ENCODE assay signal across 8 cellular contexts in genomic region chr6:79076160-79076559, GRCh38. TPM values are rescaled to one million over a fixed set of nuclear protein-coding genes. Genes with fewer than 3 reads are reported as not detected.
A peak's percentile ranks its signal among the peaks of the same experiment; 100 is the strongest.
DNase-seq lines count a peak whose midpoint lies in the region; ATAC-seq and TF ChIP-seq lines count a peak whose summit lies in the region.

No MANE protein-coding gene starts in this region.

- H3K79me2 ChIP-seq in DND-41 (ENCODE audit: insufficient read depth, low read length): peaks cover 71% of the 10 kb centered on the region

- H3K27ac Mint-ChIP-seq in brain: peak overlapping the region; percentile 94 to 99 (median 97)
- peak overlapping the region; percentile 84 for H3K27ac Mint-ChIP-seq in memory B cell

- H4K20me1 ChIP-seq in DND-41 (ENCODE audit: insufficient read depth, low read length): peaks cover 29% of the 10 kb centered on the region; the same call in 1 of the 2 replicates

- H3K9me3 ChIP-seq in DND-41 (ENCODE audit: insufficient read depth, low read length, severe bottlenecking) (no peaks in the 10 kb centered on the region), MG63 (no peaks in the 10 kb centered on the region; the same call in 1 of the 2 replicates), vagina (no peaks in the 10 kb centered on the region)

- DNase-seq in DND-41 (no peak), MG63 (no peak), memory B cell (ENCODE audit: low spot score in 2 of 2) (no peak), vagina (ENCODE audit: extremely low spot score in 2 of 2) (no peak), NCI-H2029 (lab: John Stamatoyannopoulos, UW) (no peak)

- H3K27me3 Mint-ChIP-seq in brain (peaks cover 10% of the 10 kb centered on the region), memory B cell (no peaks in the 10 kb centered on the region)

- ATAC-seq in DND-41 (ENCODE audit: insufficient read depth, low read depth) (no peak), memory B cell (ENCODE audit: low read depth) (no peak), GM21367 (IDR thresholded peaks at IDR 0.05; ENCODE audit: unreplicated experiment) (no peak), HG02588 (IDR thresholded peaks at IDR 0.05; ENCODE audit: unreplicated experiment) (no peak)

- H3K9me3 Mint-ChIP-seq in brain (peaks cover 0 to 6% (median 0%) of the 10 kb centered on the region in 5 experiments), memory B cell (no peaks in the 10 kb centered on the region)

- H3K27ac ChIP-seq in DND-41 (ENCODE audit: low read length) (peak overlapping the region; percentile 94), vagina (peak overlapping the region; percentile 98)

- peaks cover 31% of the 10 kb centered on the region for H3K36me3 ChIP-seq in DND-41 (ENCODE audit: insufficient read depth, low read length)
- peaks cover 30% of the 10 kb centered on the region for H3K36me3 ChIP-seq in MG63
- no peaks in the 10 kb centered on the region for H3K36me3 ChIP-seq in vagina

- peaks cover 11% of the 10 kb centered on the region for H3K36me3 Mint-ChIP-seq in brain
- no peaks in the 10 kb centered on the region for H3K36me3 Mint-ChIP-seq in memory B cell

- peak overlapping the region; percentile 84 to 96 for H3K4me3 ChIP-seq in DND-41 (ENCODE audit: low read depth in 1 of 2, low read length in 2 of 2)
- peak overlapping the region; percentile 83 for H3K4me3 ChIP-seq in MG63
- H3K4me3 ChIP-seq in vagina: peak overlapping the region; percentile 85 to 92

- peak overlapping the region; percentile 67 for H3K4me2 ChIP-seq in DND-41 (ENCODE audit: insufficient read depth, low read length)

- peak overlapping the region; percentile 96 for H3K9ac ChIP-seq in DND-41 (ENCODE audit: low read depth, low read length)

- no peak for TF ChIP-seq CTCF in DND-41 (IDR thresholded peaks at IDR 0.05; ENCODE audit: borderline replicate concordance, extremely low read depth, low read length, poor library complexity, severe bottlenecking)
- no peak for TF ChIP-seq CTCF in brain (conservative IDR thresholded peaks at IDR 0.05)
- no peak for TF ChIP-seq CTCF in vagina (IDR thresholded peaks at IDR 0.05)

- TF ChIP-seq POLR2A in vagina (IDR thresholded peaks at IDR 0.05): no peak

- H3K4me1 Mint-ChIP-seq in brain (peaks cover 77% of the 10 kb centered on the region), memory B cell (peaks cover 23% of the 10 kb centered on the region)

- H3K27me3 ChIP-seq in DND-41 (ENCODE audit: insufficient read depth, low read length, poor library complexity): no peaks in the 10 kb centered on the region
- H3K27me3 ChIP-seq in MG63: no peaks in the 10 kb centered on the region
- no peaks in the 10 kb centered on the region for H3K27me3 ChIP-seq in vagina

- intact Hi-C loops in vagina (cut with DNase I): loop anchor here (5.0 kb wide), 1 partner anchor 156 kb away; the partner anchor contains the start of gene HMGN3

- H3K4me1 ChIP-seq in DND-41 (ENCODE audit: insufficient read depth, low read length): peaks cover 55% of the 10 kb centered on the region
- peaks cover 46% of the 10 kb centered on the region for H3K4me1 ChIP-seq in vagina

- no peak overlapping the region for H2AFZ ChIP-seq in DND-41 (ENCODE audit: low read depth, low read length)

- peak overlapping the region; percentile 91 to 98 (median 94) for H3K4me3 Mint-ChIP-seq in brain
- H3K4me3 Mint-ChIP-seq in memory B cell: peak overlapping the region; percentile 86

RNA-seq across cellular contexts. Expression of gene PHIP, which starts 1.9 kb away (rescaled TPM):
- total RNA-seq in MG63 (2014; rRNA removed; shearing (Covaris generic); ENCODE audit: low replicate concordance): 7.6 and 15.4 TPM in 2 replicates
- 10.2 TPM for polyA plus RNA-seq in brain (ENCODE audit: insufficient read depth, low read depth, low replicate concordance)
- total RNA-seq in vagina: 32.9 TPM
